In genomic region chr2:204361738-204362137, GRCh38 we compare ENCODE assay signal across 24 cellular contexts.
"Had no signal": no experiment of that assay in that cellular context is flagged by ENCODE, and none has a peak within 500 bp of the region (broad histone marks: within the 10 kb centered on the region; RNA-seq: fewer than 3 reads in every experiment).

No MANE protein-coding gene starts in this region.

- H3K27me3 ChIP-seq: colonic mucosa, dorsolateral prefrontal cortex, esophagus muscularis mucosa, esophagus squamous epithelium, foreskin keratinocyte, gastrocnemius medialis, gastroesophageal sphincter, heart left ventricle had no signal

- H3K9me3 ChIP-seq: colonic mucosa, esophagus muscularis mucosa, esophagus squamous epithelium, gastrocnemius medialis, gastroesophageal sphincter, heart left ventricle, heart right ventricle had no signal

- H3K4me3 Mint-ChIP-seq: dendritic cell treated with granulocyte-macrophage colony-stimulating factor and Interleukin-4, amounts not matched to agents 40 ng/mL and 50 ng/mL, for 4 days; effector memory CD8-positive, alpha-beta T cell; endodermal cell had no signal

- DNase-seq: colonic mucosa; cortex of kidney; dermis blood vessel endothelial cell; dorsolateral prefrontal cortex; effector CD4-positive, alpha-beta T cell; effector CD8-positive, alpha-beta T cell; effector memory CD4-positive, alpha-beta T cell; effector memory CD8-positive, alpha-beta T cell; endodermal cell; erythroblast; esophagus squamous epithelium; foreskin fibroblast; foreskin melanocyte; gastrocnemius medialis; glutamatergic neuron; head of caudate nucleus; heart left ventricle; heart right ventricle had no signal

- H3K27me3 Mint-ChIP-seq: dendritic cell treated with granulocyte-macrophage colony-stimulating factor and Interleukin-4, amounts not matched to agents 40 ng/mL and 50 ng/mL, for 4 days had no signal

- H3K27ac ChIP-seq: colonic mucosa, coronary artery, dorsolateral prefrontal cortex, epithelial cell of prostate, esophagus muscularis mucosa, esophagus squamous epithelium, foreskin keratinocyte, gastrocnemius medialis, gastroesophageal sphincter, heart left ventricle, heart right ventricle had no signal

- H3K4me3 ChIP-seq: colonic mucosa, coronary artery, dorsolateral prefrontal cortex, esophagus muscularis mucosa, esophagus squamous epithelium, gastrocnemius medialis, gastroesophageal sphincter, heart left ventricle, heart right ventricle had no signal

- H3K9me3 Mint-ChIP-seq: dendritic cell treated with granulocyte-macrophage colony-stimulating factor and Interleukin-4, amounts not matched to agents 40 ng/mL and 50 ng/mL, for 4 days; effector memory CD8-positive, alpha-beta T cell; endodermal cell had no signal

- H3K27ac Mint-ChIP-seq: dendritic cell treated with granulocyte-macrophage colony-stimulating factor and Interleukin-4, amounts not matched to agents 40 ng/mL and 50 ng/mL, for 4 days; effector memory CD8-positive, alpha-beta T cell; endodermal cell had no signal

- H3K36me3 ChIP-seq: colonic mucosa, esophagus muscularis mucosa, esophagus squamous epithelium, gastrocnemius medialis, gastroesophageal sphincter, heart left ventricle, heart right ventricle had no signal
